In the genomic region with DNA sequence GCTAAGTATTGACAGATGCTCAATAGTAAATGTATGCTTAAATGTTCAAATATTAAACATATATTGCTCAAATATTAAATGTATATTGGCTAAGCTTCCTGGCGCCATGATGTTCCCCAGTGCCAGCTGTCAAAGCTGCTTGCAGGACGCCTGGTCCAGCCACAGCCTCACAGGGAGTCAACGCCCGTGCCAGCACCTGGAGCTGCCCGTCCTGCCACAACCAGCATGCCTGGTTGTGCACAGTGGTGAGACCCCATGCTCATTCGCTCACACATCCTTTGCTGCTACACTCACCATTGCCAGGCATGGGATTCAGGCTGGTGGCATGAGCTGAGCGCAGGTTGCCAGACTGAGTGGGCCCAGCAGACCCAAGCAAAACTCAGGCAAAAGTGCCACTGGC, we compare ENCODE assay signal across 31 cellular contexts.
"Had no signal": no experiment of that assay in that cellular context is flagged by ENCODE, and none has a peak within 500 bp of the region (broad histone marks: within the 10 kb centered on the region; RNA-seq: fewer than 3 reads in every experiment).

No MANE protein-coding gene starts in this region.

- H3K4me1 ChIP-seq: ascending aorta, breast epithelium, esophagus squamous epithelium, gastroesophageal sphincter, heart right ventricle had no signal

- ATAC-seq: activated CD4-positive, alpha-beta T cell treated with anti-CD3 and anti-CD28 coated beads for 36 hours; activated naive CD4-positive, alpha-beta T cell treated with anti-CD3 and anti-CD28 coated beads, Interleukin-2, amount 50 U/mL, for 72 hours; activated T-cell treated with anti-CD3 and anti-CD28 coated beads, Interleukin-2, amount 50 U/mL, for 72 hours; gastroesophageal sphincter; heart right ventricle; T-helper 17 cell had no signal

- H3K27me3 ChIP-seq: ascending aorta, breast epithelium, esophagus squamous epithelium, gastroesophageal sphincter, heart right ventricle had no signal

- DNase-seq: activated CD4-positive, alpha-beta memory T cell treated with anti-CD3 and anti-CD28 coated beads for 36 hours; activated CD4-positive, alpha-beta T cell treated with anti-CD3 and anti-CD28 coated beads for 36 hours; activated CD4-positive, alpha-beta T cell treated with anti-CD3 and anti-CD28 coated beads, Interleukin-2, amount 10 ng/mL, durations not matched to agents 24 days and 14 days; activated CD4-positive, CD25-positive, alpha-beta regulatory T cell; activated CD4-positive, CD25-positive, alpha-beta regulatory T cell treated with anti-CD3 and anti-CD28 coated beads, Interleukin-2, amount 50 U/mL, for 72 hours; activated CD8-positive, alpha-beta memory T cell treated with anti-CD3 and anti-CD28 coated beads, Interleukin-2, amount 50 U/mL, for 48 hours; activated gamma-delta T cell; activated naive CD4-positive, alpha-beta T cell; activated naive CD4-positive, alpha-beta T cell treated with anti-CD3 and anti-CD28 coated beads, Interleukin-2, amount 10 ng/mL, durations not matched to agents 7 days and 5 days; activated naive CD8-positive, alpha-beta T cell treated with anti-CD3 and anti-CD28 coated beads, Interleukin-2, amount 10 ng/mL, durations not matched to agents 7 days and 5 days; activated T-cell treated with anti-CD3 and anti-CD28 coated beads for 4 hours; activated T-cell treated with anti-CD3 and anti-CD28 coated beads, Interleukin-2, amount 50 U/mL, for 24 hours; activated T-cell treated with anti-CD3 and anti-CD28 coated beads, Interleukin-2, amount 50 U/mL, for 72 hours; caudate nucleus; cortex of kidney; dermis blood vessel endothelial cell; effector CD8-positive, alpha-beta T cell; esophagus squamous epithelium; foreskin melanocyte; heart right ventricle; T-helper 17 cell; T1000; WERI-Rb-1 had no signal

- H3K9me3 ChIP-seq: ascending aorta, breast epithelium, gastroesophageal sphincter, heart right ventricle had no signal

- H3K4me3 ChIP-seq: ascending aorta, breast epithelium, esophagus squamous epithelium, gastroesophageal sphincter, heart right ventricle had no signal

- H3K27ac ChIP-seq: ascending aorta, breast epithelium, epithelial cell of prostate, esophagus squamous epithelium, gastroesophageal sphincter, heart right ventricle, WERI-Rb-1 had no signal

- H3K36me3 ChIP-seq: ascending aorta, breast epithelium, esophagus squamous epithelium, gastroesophageal sphincter, heart right ventricle, WERI-Rb-1 had no signal

- FAIRE-seq: colon, endometrium, endothelial cell of umbilical vein had no signal
